ENCODE assay signal across 10 cellular contexts in the genomic region with DNA sequence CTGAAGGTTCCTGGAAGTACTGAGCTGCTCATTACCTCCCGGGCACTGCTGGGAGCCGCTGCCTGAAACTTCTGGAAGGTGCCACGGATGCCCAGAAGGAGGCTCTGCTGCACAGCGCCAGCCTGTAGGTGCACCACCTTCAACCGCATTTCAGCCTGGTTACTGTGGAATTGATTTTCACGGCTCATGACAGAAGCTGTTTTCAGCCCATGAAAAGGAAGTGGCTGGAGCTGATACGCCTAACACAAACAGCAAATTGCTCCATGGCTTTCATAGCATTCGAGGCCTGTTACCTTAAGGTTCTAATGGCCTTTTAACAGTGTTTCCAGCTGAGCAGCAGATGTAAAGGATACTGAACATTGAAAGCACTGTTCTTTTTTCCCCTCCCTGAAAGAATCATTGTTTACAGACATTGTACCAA. TPM values are rescaled to one million over a fixed set of nuclear protein-coding genes. Genes with fewer than 3 reads are reported as not detected.
A peak's percentile ranks its signal among the peaks of the same experiment; 100 is the strongest.
DNase-seq lines count a peak whose midpoint lies in the region; ATAC-seq and TF ChIP-seq lines count a peak whose summit lies in the region.
"Had no signal": no experiment of that assay in that cellular context is flagged by ENCODE, and none has a peak within 500 bp of the region (broad histone marks: within the 10 kb centered on the region; RNA-seq: fewer than 3 reads in every experiment).

No MANE protein-coding gene starts in this region.

- no peak for ATAC-seq in GM21367 (IDR thresholded peaks at IDR 0.05; ENCODE audit: unreplicated experiment)
- ATAC-seq in gastrocnemius medialis, result no peak

- peaks cover 13% of the 10 kb centered on the region for H3K79me1 ChIP-seq in mesenchymal stem cell (replicated peaks; ENCODE audit: low read length, poor library complexity, severe bottlenecking)

- no peak overlapping the region for H3K27ac Mint-ChIP-seq in activated naive CD4-positive, alpha-beta T cell treated with anti-CD3 and anti-CD28 coated beads, Interleukin-2, amount 10 ng/mL, durations not matched to agents 7 days and 5 days
- H3K27ac Mint-ChIP-seq: activated naive CD8-positive, alpha-beta T cell treated with anti-CD3 and anti-CD28 coated beads, Interleukin-2, amount 10 ng/mL, durations not matched to agents 7 days and 5 days had no signal

- no peak for TF ChIP-seq CTCF in gastrocnemius medialis (IDR thresholded peaks at IDR 0.05 in 4 of 5, conservative IDR thresholded peaks at IDR 0.05 in 1 of 5)

- H3K4me1 ChIP-seq in mesenchymal stem cell (ENCODE audit: control insufficient read depth, insufficient read depth, low read depth, low read length), result peaks cover 9% of the 10 kb centered on the region
- H3K4me1 ChIP-seq in gastrocnemius medialis, result no peaks in the 10 kb centered on the region

- H2AK5ac ChIP-seq in mesenchymal stem cell (ENCODE audit: low read length, severe bottlenecking), result no peak overlapping the region

- peaks cover 2% of the 10 kb centered on the region for H3K9me3 Mint-ChIP-seq in activated naive CD4-positive, alpha-beta T cell treated with anti-CD3 and anti-CD28 coated beads, Interleukin-2, amount 10 ng/mL, durations not matched to agents 7 days and 5 days
- H3K9me3 Mint-ChIP-seq: activated naive CD8-positive, alpha-beta T cell treated with anti-CD3 and anti-CD28 coated beads, Interleukin-2, amount 10 ng/mL, durations not matched to agents 7 days and 5 days had no signal

- H3K9me3 ChIP-seq in mesenchymal stem cell (ENCODE audit: control insufficient read depth, low read length) (no peaks in the 10 kb centered on the region), gastrocnemius medialis (no peaks in the 10 kb centered on the region)

- no peak for TF ChIP-seq POLR2A in gastrocnemius medialis (IDR thresholded peaks at IDR 0.05)

- DNase-seq in DMS153 treated with DMSO at 0.1 percent for 48 hours (lab: John Stamatoyannopoulos, UW; ENCODE audit: unreplicated experiment) (peak; percentile 89), NCI-H187 treated with DMSO at 0.1 percent for 48 hours (lab: John Stamatoyannopoulos, UW) (peak; percentile 94), amniotic epithelial cell (ENCODE audit: low read depth) (peak; percentile 67), mesenchymal stem cell (peak; percentile 71), NK-92 (lab: John Stamatoyannopoulos, UW; ENCODE audit: unreplicated experiment) (no peak), gastrocnemius medialis (no peak)
- no peak for DNase-seq in activated naive CD4-positive, alpha-beta T cell treated with anti-CD3 and anti-CD28 coated beads, Interleukin-2, amount 10 ng/mL, durations not matched to agents 7 days and 5 days
- DNase-seq: activated naive CD8-positive, alpha-beta T cell treated with anti-CD3 and anti-CD28 coated beads, Interleukin-2, amount 10 ng/mL, durations not matched to agents 7 days and 5 days; Kasumi-1 had no signal

- H4K8ac ChIP-seq in mesenchymal stem cell (ENCODE audit: low read length), result peak overlapping the region; percentile 4

- H3K27me3 ChIP-seq in mesenchymal stem cell (ENCODE audit: control insufficient read depth in 1 of 2, insufficient read depth in 1 of 2, low read length in 2 of 2) (no peaks in the 10 kb centered on the region), gastrocnemius medialis (no peaks in the 10 kb centered on the region)

- peak overlapping the region in 1 of 2 experiments; percentile 75 for H2BK12ac ChIP-seq in mesenchymal stem cell (ENCODE audit: low read length in 2 of 2)

- WGBS in mesenchymal stem cell, result 46% methylated on average over 8 of the region's 8 CpGs

- peak overlapping the region in 1 of 2 experiments; percentile 56 for H3K4ac ChIP-seq in mesenchymal stem cell (ENCODE audit: low read depth in 1 of 2, low read length in 2 of 2)

- no peak overlapping the region for H3K23ac ChIP-seq in mesenchymal stem cell (ENCODE audit: low read length in 2 of 2)

- peak overlapping the region in 1 of 2 experiments; percentile 55 for H3K14ac ChIP-seq in mesenchymal stem cell (ENCODE audit: low read length in 2 of 2)

- H4K91ac ChIP-seq in mesenchymal stem cell (ENCODE audit: low read length), result no peak overlapping the region

- no peaks in the 10 kb centered on the region for H3K36me3 Mint-ChIP-seq in activated naive CD4-positive, alpha-beta T cell treated with anti-CD3 and anti-CD28 coated beads, Interleukin-2, amount 10 ng/mL, durations not matched to agents 7 days and 5 days
- H3K36me3 Mint-ChIP-seq: activated naive CD8-positive, alpha-beta T cell treated with anti-CD3 and anti-CD28 coated beads, Interleukin-2, amount 10 ng/mL, durations not matched to agents 7 days and 5 days had no signal

- H3K36me3 ChIP-seq in mesenchymal stem cell (ENCODE audit: control insufficient read depth in 1 of 2, insufficient read depth in 2 of 2, low read depth in 1 of 2, low read length in 2 of 2), result no peaks in the 10 kb centered on the region
- no peaks in the 10 kb centered on the region for H3K36me3 ChIP-seq in gastrocnemius medialis

- CTCF ChIA-PET in activated naive CD4-positive, alpha-beta T cell treated with anti-CD3 and anti-CD28 coated beads, Interleukin-2, amount 10 ng/mL, durations not matched to agents 7 days and 5 days (lab: Charles Lee), result no interaction called here

- no peaks in the 10 kb centered on the region for H3K4me1 Mint-ChIP-seq in activated naive CD4-positive, alpha-beta T cell treated with anti-CD3 and anti-CD28 coated beads, Interleukin-2, amount 10 ng/mL, durations not matched to agents 7 days and 5 days
- H3K4me1 Mint-ChIP-seq: activated naive CD8-positive, alpha-beta T cell treated with anti-CD3 and anti-CD28 coated beads, Interleukin-2, amount 10 ng/mL, durations not matched to agents 7 days and 5 days had no signal

- H3K4me3 ChIP-seq in mesenchymal stem cell (ENCODE audit: insufficient read depth in 1 of 2, low read depth in 1 of 2, low read length in 2 of 2), result no peak overlapping the region
- no peak overlapping the region for H3K4me3 ChIP-seq in gastrocnemius medialis

- H3K4me3 Mint-ChIP-seq in activated naive CD4-positive, alpha-beta T cell treated with anti-CD3 and anti-CD28 coated beads, Interleukin-2, amount 10 ng/mL, durations not matched to agents 7 days and 5 days, result no peak overlapping the region
- H3K4me3 Mint-ChIP-seq: activated naive CD8-positive, alpha-beta T cell treated with anti-CD3 and anti-CD28 coated beads, Interleukin-2, amount 10 ng/mL, durations not matched to agents 7 days and 5 days had no signal

- no peak overlapping the region for H2AFZ ChIP-seq in mesenchymal stem cell (ENCODE audit: low read depth, low read length)

- no peaks in the 10 kb centered on the region for H3K27me3 Mint-ChIP-seq in activated naive CD4-positive, alpha-beta T cell treated with anti-CD3 and anti-CD28 coated beads, Interleukin-2, amount 10 ng/mL, durations not matched to agents 7 days and 5 days
- H3K27me3 Mint-ChIP-seq: activated naive CD8-positive, alpha-beta T cell treated with anti-CD3 and anti-CD28 coated beads, Interleukin-2, amount 10 ng/mL, durations not matched to agents 7 days and 5 days had no signal

- H2BK15ac ChIP-seq in mesenchymal stem cell (ENCODE audit: low read depth, poor library complexity, severe bottlenecking), result no peak overlapping the region

- H3K27ac ChIP-seq in mesenchymal stem cell (ENCODE audit: low read length, poor library complexity, severe bottlenecking) (peak overlapping the region; percentile 63), gastrocnemius medialis (no peak overlapping the region)

- peak overlapping the region; percentile 40 to 88 for H3K18ac ChIP-seq in mesenchymal stem cell (ENCODE audit: low read depth in 1 of 2, low read length in 2 of 2)

- H2BK5ac ChIP-seq in mesenchymal stem cell (ENCODE audit: low read depth, low read length, poor library complexity, severe bottlenecking), result no peak overlapping the region

- intact Hi-C loops in gastrocnemius medialis (cut with DNase I; ENCODE audit: low total_unique reads), result no loop called here

- in situ Hi-C loops in gastrocnemius medialis (cut with MboI; ENCODE audit: low sequenced_read_pairs in 4 of 4), result loop anchor here in 1 of 4 donors (25.0 kb wide), 1 partner anchor 1114 kb away; no protein-coding TSS in a partner anchor

- H3K4me2 ChIP-seq in mesenchymal stem cell (ENCODE audit: low read length, poor library complexity, severe bottlenecking), result no peak overlapping the region

- H3K9ac ChIP-seq in mesenchymal stem cell (ENCODE audit: low read length), result no peak overlapping the region

- H2BK120ac ChIP-seq in mesenchymal stem cell (ENCODE audit: low read depth, low read length), result no peak overlapping the region

RNA-seq across cellular contexts. Expression of gene GPC6, which starts 22.0 kb away (rescaled TPM):
- polyA plus RNA-seq in mesenchymal stem cell (2013, experiment 1 of 2), result 61.0 TPM
- polyA plus RNA-seq in mesenchymal stem cell (2013, experiment 2 of 2), result 61.3 TPM
- under 1 TPM; 0.47 to 0.88 (median 0.59) TPM for total RNA-seq in gastrocnemius medialis
- total RNA-seq: activated naive CD8-positive, alpha-beta T cell treated with anti-CD3 and anti-CD28 coated beads, Interleukin-2, amount 10 ng/mL, durations not matched to agents 7 days and 5 days had no signal

Comparison
In these comparisons a context has a peak if more than half of its experiments do, and no peak if none do; other contexts are left out.
1. DNase-seq: peak in DMS153 treated with DMSO at 0.1 percent for 48 hours (single experiment), NCI-H187 treated with DMSO at 0.1 percent for 48 hours (single experiment), amniotic epithelial cell (single experiment) and mesenchymal stem cell (single experiment); none in NK-92 (single experiment), gastrocnemius medialis (0 of 2) and activated naive CD4-positive, alpha-beta T cell treated with anti-CD3 and anti-CD28 coated beads, Interleukin-2, amount 10 ng/mL, durations not matched to agents 7 days and 5 days (single experiment).